Comparison of ENCODE assay signal across 1 cellular context in the genomic region with DNA sequence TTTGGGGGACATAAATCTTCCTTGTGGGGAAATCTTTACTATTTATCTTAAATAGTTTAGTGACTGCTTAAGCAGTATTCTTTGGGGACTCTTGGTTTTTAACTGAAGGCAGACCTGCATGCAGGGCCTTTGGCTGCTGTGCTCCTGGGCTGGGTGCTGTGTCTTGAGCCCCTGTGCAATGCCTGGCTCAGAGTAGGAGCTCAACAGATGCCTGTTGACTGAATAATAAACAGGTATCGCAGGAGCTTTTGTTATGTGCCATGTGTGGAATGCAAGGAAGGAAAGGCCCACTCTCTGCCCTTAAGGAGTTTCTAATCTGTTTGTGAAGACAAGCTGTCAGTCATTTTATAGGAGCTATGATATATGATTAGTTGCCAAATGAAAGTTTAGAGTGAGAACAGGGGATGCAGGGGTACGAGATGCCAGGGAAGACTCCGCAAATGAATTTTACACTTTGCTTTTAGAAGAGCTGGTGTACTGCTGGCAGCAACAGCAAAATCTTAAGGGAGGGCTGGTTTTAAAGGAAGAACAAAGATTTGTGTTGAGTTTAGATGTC.
TF ChIP-seq lines count a peak whose summit lies in the region.

No MANE protein-coding gene starts in this region.

TF ChIP-seq in GM23338, 12 proteins besides CTCF, POLR2A, EP300 and RAD21:
- no peak for TF ChIP-seq ZNF114 (CRISPR knock-in tag; IDR thresholded peaks at IDR 0.05)
- TF ChIP-seq EZH2phosphoT487 (IDR thresholded peaks at IDR 0.05; ENCODE audit: unreplicated experiment) = no peak
- no peak for TF ChIP-seq EZH2 (IDR thresholded peaks at IDR 0.05; ENCODE audit: low read depth, unreplicated experiment)
- TF ChIP-seq REST (IDR thresholded peaks at IDR 0.05; ENCODE audit: unreplicated experiment) = no peak
- TF ChIP-seq CREB1 (CRISPR knock-in tag; IDR thresholded peaks at IDR 0.05; ENCODE audit: low read depth) = no peak
- TF ChIP-seq ZNF331 (CRISPR knock-in tag; IDR thresholded peaks at IDR 0.05; ENCODE audit: low read depth) = no peak
- no peak for TF ChIP-seq NANOG (IDR thresholded peaks at IDR 0.05; ENCODE audit: borderline replicate concordance)
